In the genomic region with DNA sequence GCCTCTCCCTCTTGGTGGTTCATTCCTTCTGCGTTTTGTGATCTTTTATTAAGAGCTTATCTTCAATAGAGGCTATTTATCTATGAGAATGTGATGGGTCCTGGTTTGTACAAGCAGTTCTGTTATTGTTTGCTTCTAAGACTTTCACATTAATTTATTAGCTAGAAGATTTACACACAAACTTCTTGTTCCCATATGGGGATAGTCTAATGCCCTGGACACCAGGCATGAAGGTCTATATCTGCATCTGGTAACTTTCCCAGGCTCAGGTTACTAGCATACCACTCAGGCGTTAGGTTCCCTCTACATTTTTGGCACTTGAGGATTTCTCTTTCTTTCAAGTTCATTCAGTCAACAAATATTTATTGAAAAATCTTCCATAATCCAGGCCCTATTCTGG, we compare ENCODE assay signal across 11 cellular contexts. TPM values are rescaled to one million over a fixed set of nuclear protein-coding genes. Genes with fewer than 3 reads are reported as not detected.
DNase-seq lines count a peak whose midpoint lies in the region; ATAC-seq and TF ChIP-seq lines count a peak whose summit lies in the region.
"Had no signal": no experiment of that assay in that cellular context is flagged by ENCODE, and none has a peak within 500 bp of the region (broad histone marks: within the 10 kb centered on the region; RNA-seq: fewer than 3 reads in every experiment).

No MANE protein-coding gene starts in this region.

- CTCF ChIA-PET in HCT116 (lab: Charles Lee), result interaction anchor here (1.9 kb wide), 1 partner anchor 31 kb away, joined by 5 read pairs; no protein-coding TSS in a partner anchor
- CTCF ChIA-PET in naive thymus-derived CD4-positive, alpha-beta T cell (lab: Charles Lee), result no interaction called here

- H3K4me1 ChIP-seq in HCT116 (ENCODE audit: control insufficient read depth in 1 of 2, insufficient read depth in 2 of 2, low read length in 2 of 2) (peaks cover 9 to 26% of the 10 kb centered on the region in 2 experiments), left lung (peaks cover 0 to 41% of the 10 kb centered on the region in 2 donors)
- H3K4me1 ChIP-seq in naive thymus-derived CD4-positive, alpha-beta T cell (ENCODE audit: control insufficient read depth in 2 of 2, insufficient read depth in 2 of 2, low read length in 2 of 2), result peaks cover 32 to 59% of the 10 kb centered on the region in 2 donors

- POLR2A ChIA-PET in HCT116 (lab: Charles Lee), result no interaction called here
- POLR2A ChIA-PET in naive thymus-derived CD4-positive, alpha-beta T cell (lab: Charles Lee), result interaction anchor here (1.5 kb wide), 1 partner anchor 9 kb away, joined by 4 read pairs; no protein-coding TSS in a partner anchor

- H3K36me3 Mint-ChIP-seq in CD14-positive monocyte, result peaks cover 29 to 35% of the 10 kb centered on the region in 2 donors
- peaks cover 23% of the 10 kb centered on the region for H3K36me3 Mint-ChIP-seq in activated naive CD8-positive, alpha-beta T cell
- H3K36me3 Mint-ChIP-seq in naive thymus-derived CD4-positive, alpha-beta T cell, result peaks cover 6 to 58% (median 13%) of the 10 kb centered on the region in 5 donors

- H3K9me3 Mint-ChIP-seq in CD14-positive monocyte, result peaks cover 0 to 10% (median 0%) of the 10 kb centered on the region in 7 donors
- no peaks in the 10 kb centered on the region for H3K9me3 Mint-ChIP-seq in activated naive CD8-positive, alpha-beta T cell (ENCODE audit: low read depth)
- peaks cover 0 to 3% (median 0%) of the 10 kb centered on the region in 11 donors for H3K9me3 Mint-ChIP-seq in naive thymus-derived CD4-positive, alpha-beta T cell

- RAD21 ChIA-PET in HCT116 (lab: Charles Lee; ENCODE audit: low non-redundant PET in 1 of 2, low total read pairs in 2 of 2, uncharacterized antibody in 2 of 2, unreplicated experiment in 2 of 2), result no interaction called here

- no peak overlapping the region for H3K9ac ChIP-seq in HCT116 (ENCODE audit: low read length)

- no peaks in the 10 kb centered on the region; the same call in 1 of the 2 replicates for H4K20me1 ChIP-seq in HCT116 (ENCODE audit: insufficient read depth)

- no peaks in the 10 kb centered on the region for H3K9me2 ChIP-seq in HCT116 (ENCODE audit: insufficient read depth)

- no peak for TF ChIP-seq CTCF in CD14-positive monocyte (IDR thresholded peaks at IDR 0.05)
- TF ChIP-seq CTCF in HCT116 (IDR thresholded peaks at IDR 0.05 in 2 of 3, conservative IDR thresholded peaks at IDR 0.05 in 1 of 3; ENCODE audit: borderline replicate concordance in 1 of 3, insufficient read depth in 1 of 3, low read depth in 2 of 3, low read length in 2 of 3), result no peak
- TF ChIP-seq CTCF in left lung (IDR thresholded peaks at IDR 0.05), result no peak

- peaks cover 0 to 1% (median 0%) of the 10 kb centered on the region in 3 donors for H3K27me3 Mint-ChIP-seq in CD14-positive monocyte (ENCODE audit: low read depth in 3 of 3)
- no peaks in the 10 kb centered on the region for H3K27me3 Mint-ChIP-seq in activated naive CD8-positive, alpha-beta T cell
- no peaks in the 10 kb centered on the region for H3K27me3 Mint-ChIP-seq in naive thymus-derived CD4-positive, alpha-beta T cell

- BruUV-seq in HCT116 (replicated peaks; lab: Mats Ljungman, UMichigan), result no TSS peak

- no peak overlapping the region for H3K4me3 Mint-ChIP-seq in CD14-positive monocyte
- H3K4me3 Mint-ChIP-seq in activated naive CD8-positive, alpha-beta T cell, result peak overlapping the region; percentile 74
- peak overlapping the region; percentile 5 to 78 (median 68) for H3K4me3 Mint-ChIP-seq in naive thymus-derived CD4-positive, alpha-beta T cell

- peaks cover 71% of the 10 kb centered on the region for H3K79me2 ChIP-seq in HCT116 (ENCODE audit: insufficient read depth, low read length)

- peak overlapping the region; percentile 6; the same call in 1 of the 2 replicates for H3K27ac ChIP-seq in HCT116 (ENCODE audit: low read depth, low read length)
- no peak overlapping the region for H3K27ac ChIP-seq in naive thymus-derived CD4-positive, alpha-beta T cell (ENCODE audit: low read depth, low read length)
- H3K27ac ChIP-seq in left lung, result peak overlapping the region in 1 of 2 donors; percentile 41
- H3K27ac ChIP-seq: WERI-Rb-1 had no signal

- DNase-seq in CD14-positive monocyte (ENCODE audit: low spot score) (no peak), HCT116 (ENCODE audit: low read depth, low spot score) (no peak), NCI-H2171 treated with DMSO at 0.1 percent for 48 hours (lab: John Stamatoyannopoulos, UW) (no peak), left lung (no peak), kidney glomerular epithelial cell (lab: John Stamatoyannopoulos, UW) (no peak), iPS-NIHi11 (ENCODE audit: low spot score) (no peak)
- no peak for DNase-seq in naive thymus-derived CD4-positive, alpha-beta T cell
- DNase-seq: activated naive CD4-positive, alpha-beta T cell; NCI-H2107; WERI-Rb-1 had no signal

- peak overlapping the region; percentile 61 to 86 (median 76) for H3K27ac Mint-ChIP-seq in CD14-positive monocyte
- H3K27ac Mint-ChIP-seq in activated naive CD8-positive, alpha-beta T cell, result peak overlapping the region; percentile 85
- H3K27ac Mint-ChIP-seq in naive thymus-derived CD4-positive, alpha-beta T cell, result peak overlapping the region; percentile 32 to 87 (median 49)

- intact Hi-C loops in CD14-positive monocyte (cut with micrococcal nuclease), result no loop called here
- intact Hi-C loops in HCT116 (cut with micrococcal nuclease), result no loop called here
- intact Hi-C loops in naive thymus-derived CD4-positive, alpha-beta T cell (cut with micrococcal nuclease), result loop anchor here in 1 of 2 donors (1.0 to 10.0 kb wide), 4 partner anchors 8 to 649 kb away; a partner anchor contains a TSS
- intact Hi-C loops in left lung (cut with DNase I), result no loop called here

- H3K27me3 ChIP-seq in HCT116 (ENCODE audit: insufficient read depth, low read length) (no peaks in the 10 kb centered on the region), left lung (no peaks in the 10 kb centered on the region)
- no peaks in the 10 kb centered on the region for H3K27me3 ChIP-seq in naive thymus-derived CD4-positive, alpha-beta T cell (ENCODE audit: control insufficient read depth in 2 of 2, insufficient read depth in 2 of 2, low read length in 2 of 2)

- no peak; the same call in 1 of the 2 replicates for ATAC-seq in HCT116
- no peak for ATAC-seq in naive thymus-derived CD4-positive, alpha-beta T cell
- ATAC-seq in left lung, result no peak

- TF ChIP-seq RAD21 in HCT116 (IDR thresholded peaks at IDR 0.05; ENCODE audit: low read depth), result no peak

- no peak for TF ChIP-seq POLR2A in HCT116 (IDR thresholded peaks at IDR 0.05; ENCODE audit: borderline replicate concordance, extremely low read depth, insufficient read depth, insufficient read length)

- H3K4me3 ChIP-seq in HCT116 (replicated peaks in 1 of 2; ENCODE audit: low read depth in 1 of 2, low read length in 2 of 2) (0 out of 4 replicates have a peak overlapping the region, but pooled peaks of 1 of the 2 experiments have one; percentile 33), left lung (no peak overlapping the region)
- H3K4me3 ChIP-seq in naive thymus-derived CD4-positive, alpha-beta T cell (ENCODE audit: low read length), result no peak overlapping the region

- peaks cover 66% of the 10 kb centered on the region for H3K4me1 Mint-ChIP-seq in CD14-positive monocyte
- peaks cover 87% of the 10 kb centered on the region for H3K4me1 Mint-ChIP-seq in activated naive CD8-positive, alpha-beta T cell (ENCODE audit: low read depth)
- peaks cover 61 to 94% (median 87%) of the 10 kb centered on the region in 7 donors for H3K4me1 Mint-ChIP-seq in naive thymus-derived CD4-positive, alpha-beta T cell

- no peak overlapping the region for H2AFZ ChIP-seq in HCT116 (ENCODE audit: low read depth, low read length, poor library complexity, severe bottlenecking)

- H3K36me3 ChIP-seq in HCT116 (ENCODE audit: control insufficient read depth in 1 of 2, insufficient read depth in 2 of 2, low read length in 2 of 2) (peaks cover 3 to 5% of the 10 kb centered on the region in 2 experiments; a peak in 2 of 4 replicates), left lung (peaks cover 0 to 12% of the 10 kb centered on the region in 2 donors)
- peaks cover 0 to 6% (median 0%) of the 10 kb centered on the region in 3 experiments for H3K36me3 ChIP-seq in naive thymus-derived CD4-positive, alpha-beta T cell (ENCODE audit: control insufficient read depth in 2 of 3, insufficient read depth in 3 of 3, low read length in 3 of 3)

- H3K4me2 ChIP-seq in HCT116 (ENCODE audit: low read length), result peak overlapping the region; percentile 60

- H3K9me3 ChIP-seq in HCT116 (ENCODE audit: control insufficient read depth in 1 of 2, insufficient read depth in 1 of 2, low read depth in 1 of 2, low read length in 2 of 2) (no peaks in the 10 kb centered on the region), left lung (no peaks in the 10 kb centered on the region)
- no peaks in the 10 kb centered on the region for H3K9me3 ChIP-seq in naive thymus-derived CD4-positive, alpha-beta T cell (ENCODE audit: control insufficient read depth in 2 of 3, low read length in 3 of 3)

TF ChIP-seq in HCT116, 20 proteins besides CTCF, POLR2A, EP300 and RAD21 (continues in another document):
- TF ChIP-seq TCF7L2 (IDR thresholded peaks at IDR 0.05; ENCODE audit: borderline replicate concordance, extremely low read depth, insufficient read depth, insufficient read length) (no peak), ZNF274 (IDR thresholded peaks at IDR 0.05; ENCODE audit: low read depth, low read length) (no peak), CBX3 (IDR thresholded peaks at IDR 0.05; ENCODE audit: low read depth) (no peak), ELF1 (IDR thresholded peaks at IDR 0.05; ENCODE audit: borderline replicate concordance, low read depth) (no peak), JUND (IDR thresholded peaks at IDR 0.05) (no peak), SP1 (IDR thresholded peaks at IDR 0.05; ENCODE audit: low read depth) (no peak), POLR2AphosphoS5 (IDR thresholded peaks at IDR 0.05; ENCODE audit: low read depth, low read length) (no peak), CEBPB (IDR thresholded peaks at IDR 0.05; ENCODE audit: low read depth) (no peak), YY1 (IDR thresholded peaks at IDR 0.05; ENCODE audit: extremely low read depth, insufficient replicate concordance, low read depth, low read length) (no peak), FOSL1 (IDR thresholded peaks at IDR 0.05; ENCODE audit: low read depth) (no peak), ZFX (IDR thresholded peaks at IDR 0.05) (no peak), SIN3A (IDR thresholded peaks at IDR 0.05; ENCODE audit: low read depth) (no peak), EGR1 (IDR thresholded peaks at IDR 0.05; ENCODE audit: low read depth) (no peak), EZH2 (IDR thresholded peaks at IDR 0.05) (no peak)
- TF ChIP-seq, protein P1, sequence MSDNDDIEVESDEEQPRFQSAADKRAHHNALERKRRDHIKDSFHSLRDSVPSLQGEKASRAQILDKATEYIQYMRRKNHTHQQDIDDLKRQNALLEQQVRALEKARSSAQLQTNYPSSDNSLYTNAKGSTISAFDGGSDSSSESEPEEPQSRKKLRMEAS (IDR thresholded peaks at IDR 0.05), result no peak

RNA-seq across cellular contexts. Expression of a gene that starts 7.7 kb away (rescaled TPM):
- polyA plus RNA-seq in CD14-positive monocyte, result 10 to 100 TPM; 32.1 to 38.4 TPM
- total RNA-seq in HCT116 (2021; ENCODE audit: unreplicated experiment) (87.3 TPM), left lung (10 to 100 TPM; 49.0 to 50.7 TPM)
- 92.4 and 111 TPM in 2 replicates for polyA plus RNA-seq in HCT116 (2012)
- 100 to 1,000 TPM in 1 of 5 experiments, 10 to 100 TPM in 4; 44.1 to 100 (median 60.7) TPM for total RNA-seq in naive thymus-derived CD4-positive, alpha-beta T cell
- polyA plus RNA-seq in naive thymus-derived CD4-positive, alpha-beta T cell, result 10 to 100 TPM; 15.7 to 19.2 TPM

Comparison
In these comparisons a context has a peak if more than half of its experiments do, and no peak if none do; other contexts are left out.
1. H3K4me3 Mint-ChIP-seq: peak in activated naive CD8-positive, alpha-beta T cell (single experiment) and naive thymus-derived CD4-positive, alpha-beta T cell (10 of 10); none in CD14-positive monocyte (0 of 2).
2. Peak in every context shown above with its lines, with median percentiles within 50 percentile points of each other: H3K27ac Mint-ChIP-seq.